ENCODE assay signal across 23 cellular contexts in genomic region chr9:13436591-13436990, GRCh38.
"Had no signal": no experiment of that assay in that cellular context is flagged by ENCODE, and none has a peak within 500 bp of the region (broad histone marks: within the 10 kb centered on the region; RNA-seq: fewer than 3 reads in every experiment).

No MANE protein-coding gene starts in this region.

- ATAC-seq: left lobe of liver; natural killer cell treated with Interleukin-12 subunit alpha and Interleukin-12 subunit beta and Interleukin-15 and Interleukin-18, amount 100 ng/mL, for 72 hours; right lobe of liver; stimulated activated naive CD8-positive, alpha-beta T cell treated with anti-CD3 and anti-CD28 coated beads, Interleukin-15, amount 100 ng/mL, for 72 hours had no signal

- H3K4me3 Mint-ChIP-seq: memory B cell; natural killer cell treated with Interleukin-12 subunit alpha and Interleukin-12 subunit beta and Interleukin-15 and Interleukin-18, amount 100 ng/mL, for 72 hours; neural progenitor cell; stimulated activated naive CD8-positive, alpha-beta T cell treated with anti-CD3 and anti-CD28 coated beads, Interleukin-15, amount 100 ng/mL, for 72 hours had no signal

- H3K27ac Mint-ChIP-seq: memory B cell; natural killer cell treated with Interleukin-12 subunit alpha and Interleukin-12 subunit beta and Interleukin-15 and Interleukin-18, amount 100 ng/mL, for 72 hours; neural progenitor cell; progenitor cell of endocrine pancreas; stimulated activated naive CD8-positive, alpha-beta T cell treated with anti-CD3 and anti-CD28 coated beads, Interleukin-15, amount 100 ng/mL, for 72 hours had no signal

- H3K27me3 Mint-ChIP-seq: memory B cell; natural killer cell treated with Interleukin-12 subunit alpha and Interleukin-12 subunit beta and Interleukin-15 and Interleukin-18, amount 100 ng/mL, for 72 hours; stimulated activated naive CD8-positive, alpha-beta T cell treated with anti-CD3 and anti-CD28 coated beads, Interleukin-15, amount 100 ng/mL, for 72 hours had no signal

- H3K4me3 ChIP-seq: coronary artery, esophagus squamous epithelium, lung, neural progenitor cell, right lobe of liver, smooth muscle cell, thyroid gland, vagina had no signal

- H3K36me3 Mint-ChIP-seq: memory B cell; natural killer cell treated with Interleukin-12 subunit alpha and Interleukin-12 subunit beta and Interleukin-15 and Interleukin-18, amount 100 ng/mL, for 72 hours; neural progenitor cell had no signal

- DNase-seq: dermis blood vessel endothelial cell; effector memory CD4-positive, alpha-beta T cell; erythroblast; esophagus squamous epithelium; hypothalamus; right lobe of liver; stimulated activated CD4-positive, alpha-beta T cell treated with anti-CD3 and anti-CD28 coated beads, Interleukin-12 subunit alpha, Interleukin-12 subunit beta, amount 100 ng/mL, for 4 hours; stimulated activated CD4-positive, alpha-beta T cell treated with anti-CD3 and anti-CD28 coated beads, Interleukin-1b, Interleukin-23, amount 100 ng/mL, for 48 hours; stimulated activated CD4-positive, alpha-beta T cell treated with anti-CD3 and anti-CD28 coated beads, Interleukin-4, amount 100 ng/mL, for 1 hour; stimulated activated CD8-positive, alpha-beta memory T cell treated with anti-CD3 and anti-CD28 coated beads, Interleukin-4, amount 100 ng/mL, for 48 hours; stimulated activated naive CD4-positive, alpha-beta T cell; stimulated activated naive CD8-positive, alpha-beta T cell treated with anti-CD3 and anti-CD28 coated beads, Interleukin-15, amount 100 ng/mL, for 72 hours; thyroid gland; trophoblast cell had no signal

- H3K4me1 Mint-ChIP-seq: memory B cell; stimulated activated naive CD8-positive, alpha-beta T cell treated with anti-CD3 and anti-CD28 coated beads, Interleukin-15, amount 100 ng/mL, for 72 hours had no signal

- H3K9me3 Mint-ChIP-seq: memory B cell; neural progenitor cell; stimulated activated naive CD8-positive, alpha-beta T cell treated with anti-CD3 and anti-CD28 coated beads, Interleukin-15, amount 100 ng/mL, for 72 hours had no signal
